Comparison of ENCODE assay signal across 9 cellular contexts in the genomic region with DNA sequence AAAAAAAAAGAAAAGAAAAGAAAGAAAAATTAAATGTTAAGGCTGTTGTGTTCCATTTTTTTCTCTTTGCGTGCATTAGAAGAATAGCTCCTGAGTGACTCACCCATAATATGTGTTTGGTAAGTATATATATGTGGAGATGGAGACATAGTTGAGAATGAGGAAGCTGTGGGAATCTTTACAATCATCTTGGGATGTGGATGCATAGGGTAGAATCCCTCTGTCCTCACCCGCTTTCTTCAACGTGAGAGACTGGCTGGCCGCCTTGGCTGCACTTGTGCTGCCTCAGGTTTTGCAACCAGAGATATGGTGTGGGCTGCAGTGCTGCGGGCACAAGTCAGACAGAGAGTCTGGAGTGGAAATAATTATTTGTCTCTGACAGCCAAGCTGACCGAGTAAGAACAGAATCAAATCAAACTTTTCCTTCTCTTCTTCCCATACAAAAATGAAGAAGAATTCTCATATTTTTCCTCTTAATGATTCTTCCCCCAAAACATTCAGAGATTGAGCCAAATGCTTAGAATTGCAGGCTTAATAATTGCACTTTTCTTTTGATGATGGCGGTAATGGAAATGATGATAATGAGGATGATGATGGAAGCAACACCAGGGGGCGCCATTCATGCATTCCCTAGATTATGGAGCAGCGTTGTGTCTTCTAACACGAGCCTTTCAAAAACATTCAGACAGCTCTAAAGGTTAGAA. TPM values are rescaled to one million over a fixed set of nuclear protein-coding genes. Genes with fewer than 3 reads are reported as not detected.
DNase-seq lines count a peak whose midpoint lies in the region; ATAC-seq and TF ChIP-seq lines count a peak whose summit lies in the region.
"Had no signal": no experiment of that assay in that cellular context is flagged by ENCODE, and none has a peak within 500 bp of the region (broad histone marks: within the 10 kb centered on the region; RNA-seq: fewer than 3 reads in every experiment).

No MANE protein-coding gene starts in this region.

- H3K27ac ChIP-seq in breast epithelium (no peak overlapping the region), transverse colon (no peak overlapping the region)
- H3K27ac ChIP-seq: skin epidermis had no signal

- POLR2A ChIA-PET in MCF 10A (lab: Yijun Ruan, JAX), result interaction anchor here (0.6 kb wide), 1 partner anchor 322 kb away, joined by 4 read pairs; no protein-coding TSS in a partner anchor

- no peaks in the 10 kb centered on the region for H3K9me3 ChIP-seq in breast epithelium
- H3K9me3 ChIP-seq in transverse colon, result no peaks in the 10 kb centered on the region

- in situ Hi-C loops in transverse colon (cut with MboI; ENCODE audit: low pct_ligation_motif_present in 1 of 4, low pct_unique_long_range_greater_than_20kb in 1 of 4, low sequenced_read_pairs in 3 of 4), result no loop called here

- no peak overlapping the region for H3K4me3 ChIP-seq in breast epithelium
- no peak overlapping the region for H3K4me3 ChIP-seq in transverse colon
- H3K4me3 ChIP-seq: skin epidermis had no signal

- no peak overlapping the region for H3K27ac Mint-ChIP-seq in MCF 10A (ENCODE audit: low read depth, unreplicated experiment)

- no peak overlapping the region for H3K4me3 Mint-ChIP-seq in MCF 10A (ENCODE audit: unreplicated experiment)

- H3K36me3 Mint-ChIP-seq in MCF 10A (ENCODE audit: insufficient read depth, unreplicated experiment), result no peaks in the 10 kb centered on the region

- no peaks in the 10 kb centered on the region for H3K9me3 Mint-ChIP-seq in MCF 10A (ENCODE audit: unreplicated experiment)

- H3K36me3 ChIP-seq in breast epithelium (no peaks in the 10 kb centered on the region), transverse colon (no peaks in the 10 kb centered on the region)

- no TSS peak for BruUV-seq in MCF 10A (replicated peaks; lab: Mats Ljungman, UMichigan)

- H3K4me1 Mint-ChIP-seq in MCF 10A (ENCODE audit: insufficient read depth, unreplicated experiment), result peaks cover 4% of the 10 kb centered on the region

- no peaks in the 10 kb centered on the region for H3K4me1 ChIP-seq in breast epithelium
- H3K4me1 ChIP-seq in transverse colon, result peaks cover 0 to 16% (median 4%) of the 10 kb centered on the region in 4 donors

- CTCF ChIA-PET in MCF 10A (lab: Yijun Ruan, JAX), result interaction anchor here (0.6 to 1.6 kb wide), 9 partner anchors 14 to 1619 kb away, joined by 3 to 5 read pairs (median 3); a partner anchor contains a TSS

- no peak for ATAC-seq in HG02588 (IDR thresholded peaks at IDR 0.05; ENCODE audit: unreplicated experiment)
- no peak for ATAC-seq in HG02852 (IDR thresholded peaks at IDR 0.05; ENCODE audit: unreplicated experiment)

- no peaks in the 10 kb centered on the region for H3K27me3 Mint-ChIP-seq in MCF 10A (ENCODE audit: insufficient read depth, unreplicated experiment)

- TF ChIP-seq POLR2A in breast epithelium (IDR thresholded peaks at IDR 0.05) (no peak), transverse colon (IDR thresholded peaks at IDR 0.05) (no peak)

- intact Hi-C loops in MCF 10A (cut with micrococcal nuclease), result no loop called here
- intact Hi-C loops in breast epithelium (cut with DNase I; ENCODE audit: low total_unique reads), result no loop called here
- intact Hi-C loops in transverse colon (cut with DNase I; ENCODE audit: low total_unique reads), result no loop called here

- TF ChIP-seq EP300 in transverse colon (IDR thresholded peaks at IDR 0.05; ENCODE audit: low read depth), result no peak

- peak; percentile 33 for TF ChIP-seq CTCF in MCF 10A (IDR thresholded peaks at IDR 0.05; ENCODE audit: unreplicated experiment)
- TF ChIP-seq CTCF in breast epithelium (IDR thresholded peaks at IDR 0.05), result no peak
- peak; percentile 20 to 41 (median 29) for TF ChIP-seq CTCF in transverse colon (IDR thresholded peaks at IDR 0.05)

- H3K27me3 ChIP-seq in breast epithelium (no peaks in the 10 kb centered on the region), transverse colon (no peaks in the 10 kb centered on the region)

- DNase-seq in MCF 10A (ENCODE audit: unreplicated experiment), result peak; percentile 36
- DNase-seq in breast epithelium (ENCODE audit: low spot score in 2 of 2), result no peak
- DNase-seq in activated CD4-positive, alpha-beta T cell treated with anti-CD3 and anti-CD28 coated beads, Interleukin-2, amount 50 U/mL, for 48 hours, result peak; percentile 54 to 60
- peak; percentile 21 for DNase-seq in iPS-NIHi11 (ENCODE audit: low spot score)
- peak; percentile 20 for DNase-seq in transverse colon
- DNase-seq in HT-29 (ENCODE audit: low spot score), result no peak

- 53 to 66% methylated on average over 7 to 10 of the region's 10 CpGs for WGBS in transverse colon (ENCODE audit: low coverage in 1 of 2), 2 donors

RNA-seq across cellular contexts. Expression of a gene that starts 48.5 kb away (rescaled TPM):
- total RNA-seq in MCF 10A (2022) (2.6 and 3.0 TPM in 2 replicates), breast epithelium (not detected), transverse colon (not detected)
- total RNA-seq in HT-29 (2014; rRNA removed; shearing (Covaris generic)), result 0.16 TPM in 1 of 2 replicates, not detected in the other

Comparison
In these comparisons a context has a peak if more than half of its experiments do, and no peak if none do; other contexts are left out.
1. DNase-seq: peak in MCF 10A (single experiment), activated CD4-positive, alpha-beta T cell treated with anti-CD3 and anti-CD28 coated beads, Interleukin-2, amount 50 U/mL, for 48 hours (2 of 2), iPS-NIHi11 (single experiment) and transverse colon (single experiment); none in breast epithelium (0 of 2) and HT-29 (single experiment).
2. CTCF ChIP-seq: peak in MCF 10A (single experiment) and transverse colon (5 of 5); none in breast epithelium (0 of 3).